ENCODE assay signal across 11 cellular contexts in genomic region chr9:114895605-114896004, GRCh38. TPM values are rescaled to one million over a fixed set of nuclear protein-coding genes. Genes with fewer than 3 reads are reported as not detected.
DNase-seq lines count a peak whose midpoint lies in the region; ATAC-seq and TF ChIP-seq lines count a peak whose summit lies in the region.
"Had no signal": no experiment of that assay in that cellular context is flagged by ENCODE, and none has a peak within 500 bp of the region (broad histone marks: within the 10 kb centered on the region; RNA-seq: fewer than 3 reads in every experiment).

No MANE protein-coding gene starts in this region.

- H3K27ac Mint-ChIP-seq in CD8-positive, alpha-beta memory T cell = peak overlapping the region; percentile 9 to 89 (median 72)

- POLR2A ChIA-PET in CD8-positive, alpha-beta memory T cell (lab: Charles Lee) = no interaction called here

- CTCF ChIA-PET in CD8-positive, alpha-beta memory T cell (lab: Charles Lee) = interaction anchor here (1.2 kb wide), 1 partner anchor 11 kb away, joined by 5 read pairs; no protein-coding TSS in a partner anchor

- no peaks in the 10 kb centered on the region for H3K79me2 ChIP-seq in OCI-LY3 (ENCODE audit: low read length)

- no peak for ATAC-seq in HG02610 (IDR thresholded peaks at IDR 0.05; ENCODE audit: unreplicated experiment)

- no peaks in the 10 kb centered on the region for H3K27me3 Mint-ChIP-seq in CD8-positive, alpha-beta memory T cell

- peak overlapping the region; percentile 92 for H3K4me2 ChIP-seq in OCI-LY3 (ENCODE audit: low read length)

- H4K20me1 ChIP-seq in OCI-LY3 (ENCODE audit: insufficient read depth, low read length) = no peaks in the 10 kb centered on the region

- H3K4me1 Mint-ChIP-seq in CD8-positive, alpha-beta memory T cell = peaks cover 10 to 39% (median 11%) of the 10 kb centered on the region in 3 donors

- H3K9me3 Mint-ChIP-seq in CD8-positive, alpha-beta memory T cell = peaks cover 0 to 4% (median 0%) of the 10 kb centered on the region in 5 donors

- no peaks in the 10 kb centered on the region for H3K36me3 ChIP-seq in CD8-positive, alpha-beta memory T cell (ENCODE audit: insufficient read depth, low read length)
- H3K36me3 ChIP-seq in OCI-LY3 (replicated peaks; ENCODE audit: low read depth, low read length) = no peaks in the 10 kb centered on the region
- H3K36me3 ChIP-seq in neutrophil = peaks cover 1% of the 10 kb centered on the region
- H3K36me3 ChIP-seq: right atrium auricular region had no signal

- no peak for TF ChIP-seq CTCF in OCI-LY3 (IDR thresholded peaks at IDR 0.05; ENCODE audit: low read depth, low read length)
- no peak for TF ChIP-seq CTCF in neutrophil (IDR thresholded peaks at IDR 0.05)

- H3K4me1 ChIP-seq in CD8-positive, alpha-beta memory T cell (ENCODE audit: insufficient read depth, low read length) = peaks cover 77% of the 10 kb centered on the region
- H3K4me1 ChIP-seq in OCI-LY3 (ENCODE audit: low read length) (peaks cover 63% of the 10 kb centered on the region), neutrophil (ENCODE audit: control insufficient read depth in 1 of 2, insufficient read depth in 1 of 2, low read depth in 1 of 2, low read length in 1 of 2) (peaks cover 78 to 83% of the 10 kb centered on the region in 2 experiments)

- DNase-seq in CD8-positive, alpha-beta memory T cell = no peak
- DNase-seq in dermis blood vessel endothelial cell = peak; percentile 63
- DNase-seq in activated CD4-positive, CD25-positive, alpha-beta regulatory T cell (lab: John Stamatoyannopoulos, UW) = no peak
- DNase-seq in effector CD4-positive, alpha-beta T cell = no peak
- DNase-seq: NCI-H1694 treated with DMSO at 0.1 percent for 48 hours; stimulated activated CD8-positive, alpha-beta memory T cell treated with anti-CD3 and anti-CD28 coated beads, Interleukin-4, amount 100 ng/mL, for 48 hours had no signal

- peak overlapping the region; percentile 86; the same call in 1 of the 2 replicates for H3K9ac ChIP-seq in OCI-LY3 (ENCODE audit: low read length)

- H3K27ac ChIP-seq in CD8-positive, alpha-beta memory T cell (ENCODE audit: low read depth, low read length) = no peak overlapping the region
- peak overlapping the region; percentile 96 for H3K27ac ChIP-seq in OCI-LY3 (ENCODE audit: low read length)
- H3K27ac ChIP-seq in neutrophil = peak overlapping the region; percentile 86

- peak overlapping the region in 4 of 7 donors; percentile 6 to 41 (median 18) for H3K4me3 Mint-ChIP-seq in CD8-positive, alpha-beta memory T cell

- H3K36me3 Mint-ChIP-seq in CD8-positive, alpha-beta memory T cell = peaks cover 2 to 21% (median 8%) of the 10 kb centered on the region in 3 donors

- no peaks in the 10 kb centered on the region for H3K27me3 ChIP-seq in CD8-positive, alpha-beta memory T cell (ENCODE audit: insufficient read depth, low read length, poor library complexity, severe bottlenecking)
- H3K27me3 ChIP-seq in OCI-LY3 (ENCODE audit: low read depth, low read length) (peaks cover 5% of the 10 kb centered on the region), neutrophil (no peaks in the 10 kb centered on the region)
- H3K27me3 ChIP-seq: right atrium auricular region had no signal

- H3K4me3 ChIP-seq in CD8-positive, alpha-beta memory T cell (ENCODE audit: low read length) = no peak overlapping the region
- H3K4me3 ChIP-seq in OCI-LY3 (ENCODE audit: low read length) (no peak overlapping the region), neutrophil (ENCODE audit: low read depth in 1 of 2, low read length in 1 of 2) (no peak overlapping the region)
- H3K4me3 ChIP-seq: right atrium auricular region had no signal

- no peak overlapping the region for H2AFZ ChIP-seq in OCI-LY3 (ENCODE audit: low read depth, low read length)

- no peaks in the 10 kb centered on the region for H3K9me3 ChIP-seq in CD8-positive, alpha-beta memory T cell (ENCODE audit: low read length)
- no peaks in the 10 kb centered on the region for H3K9me3 ChIP-seq in OCI-LY3 (ENCODE audit: insufficient read depth, low read length)
- H3K9me3 ChIP-seq in neutrophil = no peaks in the 10 kb centered on the region
- H3K9me3 ChIP-seq: right atrium auricular region had no signal

RNA-seq across cellular contexts. Expression of gene TNFSF8, which starts 34.8 kb away (rescaled TPM):
- 10 to 100 TPM; 72.6 to 73.2 TPM for total RNA-seq in CD8-positive, alpha-beta memory T cell
- polyA plus RNA-seq in CD8-positive, alpha-beta memory T cell = 83.6 TPM
- not detected in 2 replicates for total RNA-seq in dermis blood vessel endothelial cell
- total RNA-seq: glomerular endothelial cell had no signal

Comparison
In these comparisons a context has a peak if more than half of its experiments do, and no peak if none do; other contexts are left out.
1. RNA of gene TNFSF8, which starts 34.8 kb away (total RNA-seq): 72.6 to 73.2 TPM in CD8-positive, alpha-beta memory T cell; not detected in dermis blood vessel endothelial cell; every median in the first group is over 10 times any median in the second.